20 cellular contexts compared by ENCODE assay signal in the genomic region with DNA sequence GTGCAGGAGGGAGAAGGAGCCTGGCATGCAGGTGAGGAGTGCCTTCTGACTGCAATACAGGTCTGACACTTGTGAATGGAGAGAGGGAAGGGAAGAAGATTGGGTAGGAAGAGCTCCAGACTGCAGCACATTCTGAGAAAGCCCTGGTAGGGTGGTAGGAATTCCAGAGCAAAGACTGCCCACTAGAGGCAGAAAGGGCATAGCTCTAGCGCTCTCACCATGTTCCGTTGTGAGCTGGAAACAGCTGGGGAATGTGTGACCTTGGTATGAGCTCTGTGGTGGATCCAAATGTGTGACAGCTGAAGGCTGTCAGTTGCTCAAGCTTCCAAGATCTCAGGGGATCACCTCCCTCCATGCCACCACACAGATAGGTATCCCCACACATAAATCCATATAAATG. TPM values are rescaled to one million over a fixed set of nuclear protein-coding genes. Genes with fewer than 3 reads are reported as not detected.
DNase-seq lines count a peak whose midpoint lies in the region; ATAC-seq and TF ChIP-seq lines count a peak whose summit lies in the region.
"Had no signal": no experiment of that assay in that cellular context is flagged by ENCODE, and none has a peak within 500 bp of the region (broad histone marks: within the 10 kb centered on the region; RNA-seq: fewer than 3 reads in every experiment).

No MANE protein-coding gene starts in this region.

- DNase-seq in ELF-1 (ENCODE audit: low read depth, low spot score), result peak; percentile 32
- peak; percentile 62 for DNase-seq in SK-MEL-5 (ENCODE audit: low read depth, low spot score)
- DNase-seq in islet precursor cell, result peak; percentile 79
- no peak for DNase-seq in cerebellar cortex (ENCODE audit: low spot score)
- no peak for DNase-seq in DMS79 treated with DMSO at 0.1 percent for 48 hours (lab: John Stamatoyannopoulos, UW)
- DNase-seq in lower lobe of right lung, result no peak
- DNase-seq: activated CD4-positive, alpha-beta T cell treated with anti-CD3 and anti-CD28 coated beads, Interleukin-2, amount 50 U/mL, for 48 hours; activated naive CD8-positive, alpha-beta T cell treated with anti-CD3 and anti-CD28 coated beads, Interleukin-2, amount 10 ng/mL, durations not matched to agents 7 days and 5 days; activated T-cell treated with anti-CD3 and anti-CD28 coated beads, Interleukin-2, amount 50 U/mL, for 1 hour; NCI-H1417; NCI-H2227 treated with DMSO at 0.1 percent for 48 hours; uterus had no signal

- ATAC-seq in HG03460 (IDR thresholded peaks at IDR 0.05; ENCODE audit: unreplicated experiment) (no peak), lower lobe of right lung (no peak)

- intact Hi-C loops in lower lobe of right lung (cut with DNase I), result no loop called here

- H3K9me3 ChIP-seq in lower lobe of right lung, result no peaks in the 10 kb centered on the region
- H3K9me3 ChIP-seq: neutrophil, uterus had no signal

- in situ Hi-C loops in SK-MEL-5 (cut with HindIII; ENCODE audit: low pct_unique_long_range_greater_than_20kb, low sequenced_read_pairs), result no loop called here

- no peaks in the 10 kb centered on the region for H3K36me3 ChIP-seq in lower lobe of right lung
- H3K36me3 ChIP-seq: neutrophil, right atrium auricular region, uterus had no signal

- peaks cover 49% of the 10 kb centered on the region for H3K27me3 ChIP-seq in lower lobe of right lung (ENCODE audit: low read depth)
- H3K27me3 ChIP-seq: right atrium auricular region, uterus had no signal

- H3K27ac ChIP-seq in 22Rv1 (no peak overlapping the region), lower lobe of right lung (no peak overlapping the region)
- H3K27ac ChIP-seq: hepatocyte, neutrophil, right atrium auricular region, RWPE1, uterus had no signal

- no peak overlapping the region for H3K4me3 ChIP-seq in lower lobe of right lung
- H3K4me3 ChIP-seq: hepatocyte, right atrium auricular region, uterus had no signal

- peaks cover 7% of the 10 kb centered on the region for H3K4me1 ChIP-seq in lower lobe of right lung

- peak; percentile 54 for TF ChIP-seq CTCF in 22Rv1 (IDR thresholded peaks at IDR 0.05)
- no peak for TF ChIP-seq CTCF in lower lobe of right lung (IDR thresholded peaks at IDR 0.05)

RNA-seq across cellular contexts. Expression of gene MTUS2, which starts 2.9 kb away (rescaled TPM):
- total RNA-seq in SK-MEL-5 (2014; rRNA removed; shearing (Covaris generic)), result not detected in 2 replicates
- polyA plus RNA-seq in SK-MEL-5 (2015; cell fraction: cytosol; rRNA removed), result 0.01 and 0.06 TPM in 2 replicates
- 0.31 and 0.51 TPM in 2 replicates for polyA plus RNA-seq in SK-MEL-5 (2015; cell fraction: nucleus; rRNA removed)
- total RNA-seq in lower lobe of right lung, result 0.21 TPM
- total RNA-seq: activated naive CD8-positive, alpha-beta T cell treated with anti-CD3 and anti-CD28 coated beads, Interleukin-2, amount 10 ng/mL, durations not matched to agents 7 days and 5 days; bronchial epithelial cell; fibroblast of lung had no signal

Comparison
In these comparisons a context has a peak if more than half of its experiments do, and no peak if none do; other contexts are left out.
1. DNase-seq: peak in ELF-1 (single experiment), SK-MEL-5 (single experiment) and islet precursor cell (single experiment); none in cerebellar cortex (single experiment), DMS79 treated with DMSO at 0.1 percent for 48 hours (single experiment) and lower lobe of right lung (single experiment).